Comparison of ENCODE assay signal across 18 cellular contexts in the genomic region with DNA sequence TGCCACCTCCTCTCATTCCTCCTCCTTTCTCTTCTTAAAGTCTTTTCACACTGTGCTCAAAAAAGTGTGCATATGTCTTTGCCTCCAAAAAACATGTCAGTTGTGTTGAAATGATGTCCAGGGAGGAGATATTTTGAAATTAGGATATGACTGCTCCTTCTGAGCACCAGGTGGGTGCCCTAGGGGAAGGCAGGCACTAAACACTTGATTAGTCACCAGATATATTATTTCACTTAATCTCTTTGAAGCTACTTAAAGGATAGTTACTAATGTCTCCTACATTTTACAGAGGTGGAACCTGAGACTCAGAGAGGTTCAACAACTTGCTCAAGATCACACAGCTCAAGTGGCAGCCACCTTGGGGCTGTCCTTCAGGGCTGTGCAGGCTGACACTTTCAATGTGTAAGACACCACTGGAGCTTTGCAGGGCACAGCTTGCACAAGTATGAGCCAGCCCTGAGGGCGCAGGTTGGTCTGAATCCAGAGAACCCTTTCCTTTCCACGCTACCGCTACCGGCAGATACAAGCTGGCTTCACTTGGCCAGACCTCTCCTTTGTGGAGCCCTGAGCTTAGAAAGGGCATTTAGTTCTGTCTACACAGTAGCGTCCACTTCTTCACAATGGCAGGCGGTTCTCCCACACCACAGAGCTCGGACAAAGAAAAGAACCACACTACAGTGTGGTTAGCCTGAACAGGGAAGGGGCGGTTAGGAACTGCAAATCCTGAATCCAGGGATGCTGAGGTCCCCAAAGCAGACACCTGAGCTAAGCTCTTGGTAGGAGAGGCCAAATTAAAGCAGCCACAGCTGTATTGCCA.
A peak's percentile ranks its signal among the peaks of the same experiment; 100 is the strongest.
DNase-seq lines count a peak whose midpoint lies in the region; TF ChIP-seq lines count a peak whose summit lies in the region.
"Had no signal": no experiment of that assay in that cellular context is flagged by ENCODE, and none has a peak within 500 bp of the region (broad histone marks: within the 10 kb centered on the region; RNA-seq: fewer than 3 reads in every experiment).

No MANE protein-coding gene starts in this region.

- TF ChIP-seq CTCF in epithelial cell of esophagus (IDR thresholded peaks at IDR 0.05; ENCODE audit: insufficient read depth, low read depth, low read length, missing control alignments): peak; percentile 12

- no peaks in the 10 kb centered on the region for H3K9me3 ChIP-seq in neuron (ENCODE audit: low read length)
- H3K9me3 ChIP-seq: sigmoid colon, SJCRH30, uterus had no signal

- no peak overlapping the region for H3K4me3 ChIP-seq in epithelial cell of esophagus (ENCODE audit: low read length)
- no peak overlapping the region for H3K4me3 ChIP-seq in neuron (ENCODE audit: low read length)
- H3K4me3 ChIP-seq: sigmoid colon, SJCRH30, uterus had no signal

- H2AFZ ChIP-seq in neuron (ENCODE audit: low read depth, low read length): peak overlapping the region; percentile 50

- DNase-seq in HCEC 1CT: peak; percentile 29
- DNase-seq in NCI-H524 (lab: John Stamatoyannopoulos, UW): peak; percentile 35 to 76
- peak; percentile 93 for DNase-seq in epithelial cell of esophagus (ENCODE audit: low read depth)
- DNase-seq in SKM-1 treated with dmso at 0.1 percent for 144 hours (lab: John Stamatoyannopoulos, UW; ENCODE audit: unreplicated experiment): no peak
- DNase-seq in NCI-H1694 (lab: John Stamatoyannopoulos, UW): no peak
- DNase-seq in GM03348 (ENCODE audit: low spot score): no peak
- DNase-seq: activated CD8-positive, alpha-beta T cell treated with anti-CD3 and anti-CD28 coated beads, Interleukin-2, amount 10 ng/mL, durations not matched to agents 7 days and 5 days; activated gamma-delta T cell; CD8-positive, alpha-beta memory T cell; glutamatergic neuron; KG1; naive B cell; NCI-H774; sigmoid colon; stimulated activated CD4-positive, alpha-beta T cell treated with anti-CD3 and anti-CD28 coated beads, Interleukin-4, amount 100 ng/mL, for 4 hours; uterus had no signal

- H3K36me3 ChIP-seq in neuron (ENCODE audit: insufficient read depth, low read length): no peaks in the 10 kb centered on the region
- H3K36me3 ChIP-seq: sigmoid colon, SJCRH30, uterus had no signal

- peaks cover 29% of the 10 kb centered on the region for H3K4me1 ChIP-seq in neuron (ENCODE audit: insufficient read depth, low read length)
- H3K4me1 ChIP-seq: uterus had no signal

- no peaks in the 10 kb centered on the region for H3K27me3 ChIP-seq in neuron (ENCODE audit: insufficient read depth, low read length)
- H3K27me3 ChIP-seq: sigmoid colon, SJCRH30, uterus had no signal

Comparison
In these comparisons a context has a peak if more than half of its experiments do, and no peak if none do; other contexts are left out.
1. DNase-seq: peak in HCEC 1CT (single experiment), NCI-H524 (2 of 2) and epithelial cell of esophagus (single experiment); none in SKM-1 treated with dmso at 0.1 percent for 144 hours (single experiment), NCI-H1694 (single experiment) and GM03348 (single experiment).